Comparison of ENCODE assay signal across 26 cellular contexts in the genomic region with DNA sequence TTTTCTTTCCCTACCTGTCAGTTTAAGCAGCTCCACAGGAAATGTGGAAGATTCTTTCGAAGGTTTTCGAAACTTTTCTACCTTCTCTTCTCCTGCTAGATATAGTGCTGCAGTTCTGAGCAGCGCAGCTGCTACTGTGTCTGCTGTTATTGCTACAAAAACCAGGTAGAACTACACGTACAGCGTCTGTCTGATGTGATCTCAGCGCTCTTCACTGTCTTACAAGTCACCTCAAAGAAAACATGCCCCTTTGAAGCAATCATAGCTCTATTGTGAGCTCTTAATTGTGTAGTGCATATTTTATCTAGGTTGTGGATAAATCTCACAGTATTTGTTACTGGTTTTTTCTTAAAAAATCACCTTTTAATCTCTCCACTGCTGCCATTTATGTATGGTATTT.
"Had no signal": no experiment of that assay in that cellular context is flagged by ENCODE, and none has a peak within 500 bp of the region (broad histone marks: within the 10 kb centered on the region; RNA-seq: fewer than 3 reads in every experiment).

No MANE protein-coding gene starts in this region.

- H3K27ac ChIP-seq: brain microvascular endothelial cell, SJSA1, VCaP had no signal

- H3K4me3 ChIP-seq: SJSA1 had no signal

- H3K36me3 Mint-ChIP-seq: activated CD4-positive, alpha-beta memory T cell treated with anti-CD3 and anti-CD28 coated beads for 36 hours had no signal

- H3K27me3 ChIP-seq: brain microvascular endothelial cell, SJSA1 had no signal

- H3K9me3 ChIP-seq: SJSA1 had no signal

- H3K9me3 Mint-ChIP-seq: activated CD4-positive, alpha-beta memory T cell treated with anti-CD3 and anti-CD28 coated beads for 36 hours; activated CD4-positive, alpha-beta T cell treated with anti-CD3 and anti-CD28 coated beads, Interleukin-2, amount 10 ng/mL, durations not matched to agents 7 days and 5 days had no signal

- DNase-seq: activated CD4-positive, alpha-beta memory T cell treated with anti-CD3 and anti-CD28 coated beads for 36 hours; activated CD4-positive, alpha-beta T cell treated with anti-CD3 and anti-CD28 coated beads, Interleukin-2, amount 10 ng/mL, durations not matched to agents 7 days and 5 days; activated CD4-positive, CD25-positive, alpha-beta regulatory T cell; activated CD8-positive, alpha-beta memory T cell treated with anti-CD3 and anti-CD28 coated beads, Interleukin-2, amount 50 U/mL, for 48 hours; activated effector memory CD4-positive, alpha-beta T cell treated with anti-CD3 and anti-CD28 coated beads, Interleukin-2, amount 50 U/mL, for 16 hours; activated naive CD4-positive, alpha-beta T cell treated with Interleukin-2 at 50 U/mL for 16 hours; activated T-cell treated with anti-CD3 and anti-CD28 coated beads, Interleukin-2, amount 50 U/mL, for 1 hour; brain microvascular endothelial cell; IMR-90; Kasumi-1; KBM-7; NCI-H1105 treated with DMSO at 0.1 percent for 48 hours; NCI-H1436 treated with DMSO at 0.1 percent for 48 hours; NCI-H187; NCI-H2081; NCI-H510A treated with DMSO at 0.1 percent for 48 hours; NCI-H69; NK-92 treated with Interleukin-12 subunit alpha and Interleukin-12 subunit beta, amount 100 ng/mL, for 24 hours; OCI-M1; RPMI8226; T-helper 17 cell had no signal

- H3K4me3 Mint-ChIP-seq: activated CD4-positive, alpha-beta memory T cell treated with anti-CD3 and anti-CD28 coated beads for 36 hours; activated CD4-positive, alpha-beta T cell treated with anti-CD3 and anti-CD28 coated beads, Interleukin-2, amount 10 ng/mL, durations not matched to agents 7 days and 5 days; T-helper 17 cell had no signal

- H3K27me3 Mint-ChIP-seq: activated CD4-positive, alpha-beta memory T cell treated with anti-CD3 and anti-CD28 coated beads for 36 hours; activated CD4-positive, alpha-beta T cell treated with anti-CD3 and anti-CD28 coated beads, Interleukin-2, amount 10 ng/mL, durations not matched to agents 7 days and 5 days; T-helper 17 cell had no signal

- ATAC-seq: Panc1, Right ventricle myocardium inferior, SK-N-SH treated with all-trans-retinoic acid at 6 μM for 48 hours, T-helper 17 cell had no signal

- H3K27ac Mint-ChIP-seq: activated CD4-positive, alpha-beta memory T cell treated with anti-CD3 and anti-CD28 coated beads for 36 hours; activated CD4-positive, alpha-beta T cell treated with anti-CD3 and anti-CD28 coated beads, Interleukin-2, amount 10 ng/mL, durations not matched to agents 7 days and 5 days; T-helper 17 cell had no signal
